Comparison of ENCODE assay signal across 12 cellular contexts in the genomic region with DNA sequence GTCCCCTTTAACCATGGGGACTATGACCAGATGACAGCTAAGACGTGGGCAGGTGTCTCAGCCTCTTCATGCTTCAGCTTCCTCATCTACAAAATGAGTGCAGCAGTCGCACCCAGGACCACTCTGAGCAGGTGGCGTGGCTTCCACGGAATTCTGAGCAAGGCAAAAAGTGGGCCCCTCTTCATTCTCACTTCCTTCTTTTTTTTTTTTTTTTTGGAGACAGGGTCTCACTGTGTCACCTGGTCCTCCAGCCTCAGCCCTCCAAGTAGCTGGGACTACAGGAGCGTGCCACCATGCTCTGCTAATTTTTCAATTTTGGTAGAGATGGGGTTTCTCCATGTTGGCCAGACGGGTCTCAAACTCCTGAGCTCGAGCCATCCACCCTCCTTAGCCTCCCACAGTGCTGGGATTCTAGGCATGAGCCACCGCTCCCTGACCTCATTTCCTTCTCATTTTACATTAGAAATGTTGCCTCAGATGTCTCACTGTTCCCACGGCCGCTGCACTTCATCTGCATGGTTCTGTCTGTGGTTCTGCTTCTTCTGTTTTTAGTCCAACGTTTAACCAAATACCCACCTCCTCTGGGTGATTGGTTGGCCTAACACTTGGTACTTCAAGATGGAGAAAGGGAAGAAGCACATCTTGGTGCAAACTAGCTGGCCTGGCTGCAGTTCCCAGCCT. TPM values are rescaled to one million over a fixed set of nuclear protein-coding genes. Genes with fewer than 3 reads are reported as not detected.
A peak's percentile ranks its signal among the peaks of the same experiment; 100 is the strongest.
DNase-seq lines count a peak whose midpoint lies in the region; ATAC-seq and TF ChIP-seq lines count a peak whose summit lies in the region.
"Had no signal": no experiment of that assay in that cellular context is flagged by ENCODE, and none has a peak within 500 bp of the region (broad histone marks: within the 10 kb centered on the region; RNA-seq: fewer than 3 reads in every experiment).

No MANE protein-coding gene starts in this region.

- CTCF ChIA-PET in SK-N-SH (lab: Yijun Ruan, JAX): interaction anchor here (0.6 kb wide), 1 partner anchor 92 kb away, joined by 3 read pairs; no protein-coding TSS in a partner anchor
- CTCF ChIA-PET in activated B cell treated with CpG ODN at 0.5 μM for 24 hours (lab: Charles Lee): interaction anchor here (1.0 to 2.0 kb wide), 6 partner anchors 11 to 143 kb away, joined by 3 to 8 read pairs (median 5); partner anchors contain the start of gene CFAP251

- H3K27ac ChIP-seq in SK-N-SH (ENCODE audit: low read depth in 2 of 2, low read length in 1 of 2): no peak overlapping the region
- H3K27ac ChIP-seq: 22Rv1, adrenal gland had no signal

- no peak for TF ChIP-seq CTCF in SK-N-SH (IDR thresholded peaks at IDR 0.05)
- no peak for TF ChIP-seq CTCF in activated B cell treated with CpG ODN at 0.5 μM for 24 hours (IDR thresholded peaks at IDR 0.05)

- no peaks in the 10 kb centered on the region for H3K36me3 ChIP-seq in SK-N-SH (replicated peaks in 1 of 2; ENCODE audit: control insufficient read depth in 1 of 2, insufficient read depth in 2 of 2, low read length in 1 of 2)
- H3K36me3 ChIP-seq: adrenal gland had no signal

- intact Hi-C loops in activated B cell treated with CpG ODN at 0.5 μM for 24 hours (cut with micrococcal nuclease): loop anchor here (1.0 to 2.0 kb wide), 4 partner anchors 12 to 62 kb away; partner anchors contain the start of gene CFAP251
- intact Hi-C loops in sciatic nerve (cut with DNase I): no loop called here

- POLR2A ChIA-PET in SK-N-SH (lab: Yijun Ruan, JAX): no interaction called here
- POLR2A ChIA-PET in activated B cell treated with CpG ODN at 0.5 μM for 24 hours (lab: Charles Lee): interaction anchor here (0.6 to 4.5 kb wide), 17 partner anchors 8 to 1154 kb away, joined by 3 to 98 read pairs (median 5); partner anchors contain the start of gene BCL7A

- no peaks in the 10 kb centered on the region for H4K20me1 ChIP-seq in SK-N-SH (ENCODE audit: insufficient read depth)

- peaks cover 59% of the 10 kb centered on the region for H3K4me1 Mint-ChIP-seq in activated B cell treated with CpG ODN at 0.5 μM for 24 hours

- no peaks in the 10 kb centered on the region for H3K79me2 ChIP-seq in SK-N-SH (ENCODE audit: insufficient read depth)

- H3K9me3 ChIP-seq in SK-N-SH: no peaks in the 10 kb centered on the region
- H3K9me3 ChIP-seq: adrenal gland had no signal

- H3K27ac Mint-ChIP-seq in activated B cell treated with CpG ODN at 0.5 μM for 24 hours: peak overlapping the region; percentile 90

- ATAC-seq in SK-N-SH treated with all-trans-retinoic acid at 6 μM for 48 hours: no peak; the same call in 2 of the 3 replicates
- ATAC-seq in HG03342 (IDR thresholded peaks at IDR 0.05; ENCODE audit: unreplicated experiment): peak; percentile 50
- peak; percentile 78 for ATAC-seq in activated B cell treated with CpG ODN at 0.5 μM for 24 hours (ENCODE audit: low read depth)
- peak; percentile 15 for ATAC-seq in sciatic nerve
- no peak for ATAC-seq in HG02981 (IDR thresholded peaks at IDR 0.05; ENCODE audit: unreplicated experiment)

- H3K9me2 ChIP-seq in SK-N-SH: no peaks in the 10 kb centered on the region

- H3K27me3 Mint-ChIP-seq in activated B cell treated with CpG ODN at 0.5 μM for 24 hours: no peaks in the 10 kb centered on the region

- no peak for TF ChIP-seq EP300 in SK-N-SH (IDR thresholded peaks at IDR 0.05; ENCODE audit: borderline replicate concordance in 1 of 2, low read depth in 1 of 2, low read length in 1 of 2)

- no peak overlapping the region for H3K9ac ChIP-seq in SK-N-SH

- no peak overlapping the region for H3K4me3 ChIP-seq in SK-N-SH (ENCODE audit: low read depth in 2 of 2, low read length in 1 of 2)
- H3K4me3 ChIP-seq: adrenal gland had no signal

- H3K4me2 ChIP-seq in SK-N-SH: no peak overlapping the region

- peaks cover 0 to 7% of the 10 kb centered on the region in 2 experiments; a peak in 1 of 4 replicates for H3K4me1 ChIP-seq in SK-N-SH (ENCODE audit: control insufficient read depth in 1 of 2, insufficient read depth in 2 of 2, low read depth in 1 of 2, low read length in 1 of 2)
- H3K4me1 ChIP-seq: adrenal gland had no signal

- peak overlapping the region; percentile 70; the same call in 1 of the 2 replicates for H2AFZ ChIP-seq in SK-N-SH (ENCODE audit: low read depth)

- no peaks in the 10 kb centered on the region for H3F3A ChIP-seq in SK-N-SH (replicated peaks; ENCODE audit: insufficient read depth)

- DNase-seq in SK-N-SH: no peak
- no peak for DNase-seq in activated B cell treated with CpG ODN at 0.5 μM for 24 hours
- no peak for DNase-seq in sciatic nerve (ENCODE audit: low spot score)
- DNase-seq in T-helper 9 cell: no peak
- DNase-seq in NCI-H1048 (lab: John Stamatoyannopoulos, UW): no peak
- DNase-seq: left cardiac atrium, NCI-H526 had no signal

- no peaks in the 10 kb centered on the region for H3K9me3 Mint-ChIP-seq in activated B cell treated with CpG ODN at 0.5 μM for 24 hours

- TF ChIP-seq RAD21 in SK-N-SH (IDR thresholded peaks at IDR 0.05; ENCODE audit: low read length): no peak

- no peaks in the 10 kb centered on the region for H3K36me3 Mint-ChIP-seq in activated B cell treated with CpG ODN at 0.5 μM for 24 hours (ENCODE audit: low read depth)

- H3K4me3 Mint-ChIP-seq in activated B cell treated with CpG ODN at 0.5 μM for 24 hours: peak overlapping the region; percentile 70

- 85% methylated on average over 10 of the region's 11 CpGs for WGBS in SK-N-SH (ENCODE audit: low lambda C conversion rate)

- no peaks in the 10 kb centered on the region for H3K27me3 ChIP-seq in SK-N-SH (ENCODE audit: insufficient read depth)
- H3K27me3 ChIP-seq: adrenal gland had no signal

TF ChIP-seq in SK-N-SH, 30 proteins besides CTCF, POLR2A, EP300 and RAD21:
- TF ChIP-seq POLR2AphosphoS5 (IDR thresholded peaks at IDR 0.05; ENCODE audit: low read depth, low read length) (no peak), FOXJ3 (CRISPR knock-in tag; IDR thresholded peaks at IDR 0.05) (no peak), CHD2 (IDR thresholded peaks at IDR 0.05; ENCODE audit: low read length, partially characterized antibody) (no peak), RCOR1 (IDR thresholded peaks at IDR 0.05; ENCODE audit: low read length) (no peak), GABPA (IDR thresholded peaks at IDR 0.05; ENCODE audit: low read depth) (no peak), TEAD4 (IDR thresholded peaks at IDR 0.05; ENCODE audit: borderline replicate concordance, insufficient read depth) (no peak)

TF ChIP-seq in SK-N-SH treated with all-trans-retinoic acid at 6 μM for 48 hours, 23 proteins besides CTCF, POLR2A, EP300 and RAD21:
- TF ChIP-seq CSDC2 (CRISPR knock-in tag; IDR thresholded peaks at IDR 0.05) (no peak), PPARA (CRISPR knock-in tag; IDR thresholded peaks at IDR 0.05; ENCODE audit: borderline replicate concordance) (no peak)

RNA-seq across cellular contexts. Expression of gene BCL7A, which starts 41.3 kb away (rescaled TPM):
- 30.8 and 34.0 TPM in 2 replicates for polyA plus RNA-seq in SK-N-SH (2012; rRNA removed)
- 25.4 and 30.9 TPM in 2 replicates for polyA plus RNA-seq in SK-N-SH (2012; cell fraction: cytosol; rRNA removed)
- 34.6 and 39.6 TPM in 2 replicates for polyA plus RNA-seq in SK-N-SH (2012; cell fraction: nucleus; rRNA removed)
- total RNA-seq in activated B cell treated with CpG ODN at 0.5 μM for 24 hours: 38.6 and 41.4 TPM in 2 replicates
- 5.8 TPM for total RNA-seq in sciatic nerve

Comparison
In these comparisons a context has a peak if more than half of its experiments do, and no peak if none do; other contexts are left out.
1. ATAC-seq: peak in HG03342 (single experiment), activated B cell treated with CpG ODN at 0.5 μM for 24 hours (single experiment) and sciatic nerve (single experiment); none in SK-N-SH treated with all-trans-retinoic acid at 6 μM for 48 hours (single experiment) and HG02981 (single experiment).